In genomic region chr12:98253641-98254040, GRCh38 we compare ENCODE assay signal across 18 cellular contexts.
A peak's percentile ranks its signal among the peaks of the same experiment; 100 is the strongest.
DNase-seq lines count a peak whose midpoint lies in the region; ATAC-seq and TF ChIP-seq lines count a peak whose summit lies in the region.
"Had no signal": no experiment of that assay in that cellular context is flagged by ENCODE, and none has a peak within 500 bp of the region (broad histone marks: within the 10 kb centered on the region; RNA-seq: fewer than 3 reads in every experiment).

No MANE protein-coding gene starts in this region.

- H2AFZ ChIP-seq in H9 (ENCODE audit: low read length) = no peak overlapping the region
- H2AFZ ChIP-seq in OCI-LY7 (ENCODE audit: low read length) = peak overlapping the region; percentile 15; the same call in 1 of the 2 replicates
- H2AFZ ChIP-seq: GM23248 had no signal

- H3K36me3 Mint-ChIP-seq in H9 (ENCODE audit: insufficient read depth in 1 of 3, low read depth in 3 of 3) = no peaks in the 10 kb centered on the region
- H3K36me3 Mint-ChIP-seq in stimulated activated naive B cell treated with anti-CD40 and anti-IgM and Interleukin-4, amounts not matched to agents 10 μg/mL and 1 μg/mL and 100 μg/mL, for 72 hours = no peaks in the 10 kb centered on the region
- H3K36me3 Mint-ChIP-seq: CD14-positive monocyte; CD4-positive, alpha-beta memory T cell had no signal

- no peak overlapping the region for H3K18ac ChIP-seq in H9 (ENCODE audit: insufficient read length, low read depth, low read length)

- H3K27me3 ChIP-seq in H9 (ENCODE audit: insufficient read depth, low read length) = no peaks in the 10 kb centered on the region
- H3K27me3 ChIP-seq: BLaER1 had no signal

- H4K8ac ChIP-seq in H9 (replicated peaks; ENCODE audit: insufficient read length, low read depth, low read length) = no peak overlapping the region

- H4K5ac ChIP-seq in H9 (ENCODE audit: insufficient read length, low read depth, low read length) = no peak overlapping the region

- peaks cover 20 to 23% of the 10 kb centered on the region in 2 experiments for H3K4me1 Mint-ChIP-seq in H9
- no peaks in the 10 kb centered on the region for H3K4me1 Mint-ChIP-seq in stimulated activated naive B cell treated with anti-CD40 and anti-IgM and Interleukin-4, amounts not matched to agents 10 μg/mL and 1 μg/mL and 100 μg/mL, for 72 hours
- H3K4me1 Mint-ChIP-seq: CD14-positive monocyte; CD4-positive, alpha-beta memory T cell had no signal

- no TSS peak for BruUV-seq in OCI-LY7 (replicated peaks; lab: Mats Ljungman, UMichigan)

- no peak overlapping the region for H2BK120ac ChIP-seq in H9 (ENCODE audit: low read depth, low read length, poor library complexity, severe bottlenecking)

- TF ChIP-seq CTCF in H9 (conservative IDR thresholded peaks at IDR 0.05) = no peak
- TF ChIP-seq CTCF in OCI-LY7 (conservative IDR thresholded peaks at IDR 0.05; ENCODE audit: low read length) = no peak

- H3K27me3 Mint-ChIP-seq in H9 (ENCODE audit: low read depth) = no peaks in the 10 kb centered on the region
- peaks cover 0 to 10% of the 10 kb centered on the region in 2 donors for H3K27me3 Mint-ChIP-seq in stimulated activated naive B cell treated with anti-CD40 and anti-IgM and Interleukin-4, amounts not matched to agents 10 μg/mL and 1 μg/mL and 100 μg/mL, for 72 hours

- CTCF ChIA-PET in OCI-LY7 (lab: Charles Lee; ENCODE audit: unreplicated experiment) = no interaction called here

- no peaks in the 10 kb centered on the region for H3K79me1 ChIP-seq in H9 (ENCODE audit: insufficient read depth, low read depth, low read length, poor library complexity, severe bottlenecking)

- no peak overlapping the region for H3K4me3 Mint-ChIP-seq in H9
- H3K4me3 Mint-ChIP-seq in stimulated activated naive B cell treated with anti-CD40 and anti-IgM and Interleukin-4, amounts not matched to agents 10 μg/mL and 1 μg/mL and 100 μg/mL, for 72 hours = no peak overlapping the region
- H3K4me3 Mint-ChIP-seq: CD14-positive monocyte; CD4-positive, alpha-beta memory T cell; HFFc6 had no signal

- intact Hi-C loops in OCI-LY7 (cut with micrococcal nuclease; ENCODE audit: unreplicated experiment) = no loop called here

- no peak overlapping the region for H2BK5ac ChIP-seq in H9 (ENCODE audit: insufficient read length, low read length)

- no peaks in the 10 kb centered on the region for H4K20me1 ChIP-seq in H9 (ENCODE audit: control insufficient read depth, insufficient read depth, insufficient read length)
- no peaks in the 10 kb centered on the region for H4K20me1 ChIP-seq in OCI-LY7 (ENCODE audit: insufficient read depth, low read length)
- H4K20me1 ChIP-seq: BLaER1 had no signal

- H3K27ac Mint-ChIP-seq in H9 = peak overlapping the region in 2 of 3 experiments; percentile 13 to 40; a peak in 4 of 7 replicates
- no peak overlapping the region for H3K27ac Mint-ChIP-seq in stimulated activated naive B cell treated with anti-CD40 and anti-IgM and Interleukin-4, amounts not matched to agents 10 μg/mL and 1 μg/mL and 100 μg/mL, for 72 hours
- H3K27ac Mint-ChIP-seq: CD14-positive monocyte; CD4-positive, alpha-beta memory T cell; HFFc6 had no signal

- H3K14ac ChIP-seq in H9 (ENCODE audit: insufficient read depth, low read length) = no peak overlapping the region

- no peak overlapping the region for H3T11ph ChIP-seq in H9 (ENCODE audit: low read length)

- H2BK15ac ChIP-seq in H9 (ENCODE audit: low read depth, low read length) = no peak overlapping the region

- H2BK20ac ChIP-seq in H9 (ENCODE audit: low read depth, low read length, poor library complexity, severe bottlenecking) = no peak overlapping the region

- H3K4ac ChIP-seq in H9 (ENCODE audit: low read depth, low read length) = no peak overlapping the region

- H3K27ac ChIP-seq in H9 (ENCODE audit: insufficient read length, low read depth, low read length) = no peak overlapping the region
- no peak overlapping the region for H3K27ac ChIP-seq in OCI-LY7 (ENCODE audit: low read depth, low read length, poor library complexity, severe bottlenecking)
- H3K27ac ChIP-seq: BLaER1, GM23248, HL-60 had no signal

- no peak overlapping the region for H3K4me3 ChIP-seq in OCI-LY7 (ENCODE audit: low read depth, low read length, poor library complexity, severe bottlenecking)
- H3K4me3 ChIP-seq: BLaER1, GM23248 had no signal

- no peaks in the 10 kb centered on the region for H3K9me3 Mint-ChIP-seq in H9
- no peaks in the 10 kb centered on the region for H3K9me3 Mint-ChIP-seq in stimulated activated naive B cell treated with anti-CD40 and anti-IgM and Interleukin-4, amounts not matched to agents 10 μg/mL and 1 μg/mL and 100 μg/mL, for 72 hours

- H3K4me2 ChIP-seq in H9 (ENCODE audit: insufficient read depth, insufficient read length, low read length) = peak overlapping the region; percentile 17
- no peak overlapping the region for H3K4me2 ChIP-seq in OCI-LY7 (ENCODE audit: low read length)
- H3K4me2 ChIP-seq: BLaER1 had no signal

- no peak overlapping the region for H3K23ac ChIP-seq in H9 (ENCODE audit: insufficient read length, low read depth, low read length)

- WGBS in H9 (ENCODE audit: extremely low coverage, insufficient read length, low lambda C conversion rate) = no CpG with 5 or more reads among the region's 1 CpG

- H3K9me2 ChIP-seq in OCI-LY7 (ENCODE audit: insufficient read depth, low read length) = no peaks in the 10 kb centered on the region

- H3K79me2 ChIP-seq in H9 (ENCODE audit: insufficient read depth, low read length) (no peaks in the 10 kb centered on the region), OCI-LY7 (ENCODE audit: insufficient read depth, low read depth, low read length) (no peaks in the 10 kb centered on the region)

- no peak overlapping the region for H4K91ac ChIP-seq in H9 (ENCODE audit: insufficient read length, low read depth, low read length)

- no peaks in the 10 kb centered on the region for H3K23me2 ChIP-seq in H9 (ENCODE audit: insufficient read length, low read depth, low read length, poor library complexity, severe bottlenecking)

- no peak overlapping the region for H2BK12ac ChIP-seq in H9 (ENCODE audit: insufficient read length, low read depth, low read length)

- H3K56ac ChIP-seq in H9 (ENCODE audit: insufficient read length, low read depth, low read length) = no peak overlapping the region

- no peak overlapping the region for H3K9ac ChIP-seq in H9 (ENCODE audit: extremely low read depth, insufficient read length, low read length)
- H3K9ac ChIP-seq: BLaER1, GM23248 had no signal

- H3K4me1 ChIP-seq in H9 (ENCODE audit: insufficient read depth, low read length) = peaks cover 6% of the 10 kb centered on the region
- peaks cover 29% of the 10 kb centered on the region for H3K4me1 ChIP-seq in OCI-LY7 (ENCODE audit: insufficient read depth, low read length, poor library complexity, severe bottlenecking)
- H3K4me1 ChIP-seq: BLaER1 had no signal

- no peaks in the 10 kb centered on the region for H3K36me3 ChIP-seq in OCI-LY7 (ENCODE audit: insufficient read depth, low read length)
- H3K36me3 ChIP-seq: BLaER1 had no signal

- ATAC-seq in stimulated activated naive B cell treated with anti-CD40 and anti-IgM and Interleukin-4, amounts not matched to agents 10 μg/mL and 1 μg/mL and 100 μg/mL, for 72 hours (replicated peaks) = no peak
- ATAC-seq: HCT116 had no signal

- no peaks in the 10 kb centered on the region for H3K9me3 ChIP-seq in H9 (ENCODE audit: control insufficient read depth, low read depth, low read length)
- no peaks in the 10 kb centered on the region for H3K9me3 ChIP-seq in OCI-LY7 (ENCODE audit: low read length)
- H3K9me3 ChIP-seq: BLaER1 had no signal

- H2AK5ac ChIP-seq in H9 (ENCODE audit: insufficient read length, low read length) = no peak overlapping the region

- DNase-seq in NCI-H345 (lab: John Stamatoyannopoulos, UW) (peak; percentile 49), NCI-H345 treated with DMSO at 0.1 percent for 48 hours (lab: John Stamatoyannopoulos, UW; ENCODE audit: unreplicated experiment) (no peak), H9 (no peak), OCI-LY7 (ENCODE audit: low spot score) (no peak), left kidney (ENCODE audit: low read depth, low spot score) (peak; percentile 32), NCI-H2171 (lab: John Stamatoyannopoulos, UW) (no peak)
- no peak for DNase-seq in stimulated activated naive B cell treated with anti-CD40 and anti-IgM and Interleukin-4, amounts not matched to agents 10 μg/mL and 1 μg/mL and 100 μg/mL, for 72 hours
- no peak for DNase-seq in stimulated activated CD4-positive, alpha-beta T cell treated with anti-CD3 and anti-CD28 coated beads, Interleukin-4, amount 100 ng/mL, for 4 hours
- DNase-seq: 8988T; CD4-positive, alpha-beta memory T cell; GDM1; GM23248; HFFc6; IMR-90 had no signal

- POLR2A ChIA-PET in OCI-LY7 (lab: Charles Lee) = interaction anchor here (1.3 to 2.9 kb wide), 2 partner anchors 10 to 33 kb away, joined by 3 to 14 read pairs; no protein-coding TSS in a partner anchor

Comparison
In these comparisons a context has a peak if more than half of its experiments do, and no peak if none do; other contexts are left out.
1. DNase-seq: peak in NCI-H345 (single experiment) and left kidney (single experiment); none in NCI-H345 treated with DMSO at 0.1 percent for 48 hours (single experiment), H9 (single experiment), OCI-LY7 (single experiment), NCI-H2171 (single experiment), stimulated activated naive B cell treated with anti-CD40 and anti-IgM and Interleukin-4, amounts not matched to agents 10 μg/mL and 1 μg/mL and 100 μg/mL, for 72 hours (single experiment) and stimulated activated CD4-positive, alpha-beta T cell treated with anti-CD3 and anti-CD28 coated beads, Interleukin-4, amount 100 ng/mL, for 4 hours (0 of 2).